18 cellular contexts compared by ENCODE assay signal in the genomic region with DNA sequence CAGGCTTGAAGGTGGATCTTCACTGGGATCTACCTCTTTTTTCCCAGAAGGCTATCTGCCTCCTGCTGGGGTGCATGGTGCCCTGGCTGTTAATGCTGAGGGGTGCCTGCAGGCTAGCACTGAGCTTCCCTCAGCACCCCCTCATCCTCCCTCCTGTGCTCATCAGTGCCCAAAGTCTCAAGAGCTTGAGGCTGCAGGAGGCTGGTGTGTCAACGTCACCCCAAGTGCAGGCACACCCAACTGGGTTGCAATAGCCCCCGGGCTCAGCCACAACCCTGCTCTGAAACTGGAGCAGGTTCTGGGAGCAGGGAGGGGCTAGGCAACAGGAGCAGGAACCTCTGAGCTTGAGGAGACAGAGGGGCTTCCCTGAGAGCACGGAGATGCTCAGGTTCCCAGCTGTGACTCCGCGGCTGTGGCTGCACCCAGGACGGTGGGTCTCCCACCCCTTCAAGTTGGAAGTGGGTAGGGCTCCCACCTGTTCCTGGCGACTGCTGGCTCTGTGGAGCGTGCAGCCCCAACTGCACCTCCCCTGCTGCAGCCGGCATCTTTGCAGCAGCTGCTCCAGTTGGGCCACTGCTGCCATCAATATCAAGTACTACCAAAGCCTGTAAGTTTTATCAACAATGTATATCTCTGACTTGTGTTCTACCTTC.
DNase-seq lines count a peak whose midpoint lies in the region; ATAC-seq and TF ChIP-seq lines count a peak whose summit lies in the region.
"Had no signal": no experiment of that assay in that cellular context is flagged by ENCODE, and none has a peak within 500 bp of the region (broad histone marks: within the 10 kb centered on the region; RNA-seq: fewer than 3 reads in every experiment).

No MANE protein-coding gene starts in this region.

- H3K9me3 Mint-ChIP-seq in endothelial cell (ENCODE audit: unreplicated experiment) (peaks cover 12% of the 10 kb centered on the region), neural crest cell (peaks cover 7% of the 10 kb centered on the region), Calu3 (ENCODE audit: low read depth, unreplicated experiment) (peaks cover 3% of the 10 kb centered on the region)
- peaks cover 2% of the 10 kb centered on the region for H3K9me3 Mint-ChIP-seq in stimulated activated memory B cell treated with anti-CD40 and anti-IgM and Interleukin-4, amounts not matched to agents 10 μg/mL and 1 μg/mL and 100 μg/mL, for 72 hours

- DNase-seq in endothelial cell (ENCODE audit: low spot score), result no peak
- no peak for DNase-seq in neural crest cell (ENCODE audit: low read depth, low spot score)
- no peak for DNase-seq in AML-193 (lab: John Stamatoyannopoulos, UW)
- DNase-seq in NK-92 treated with Interleukin-12 subunit alpha and Interleukin-12 subunit beta, amount 100 ng/mL, for 24 hours (lab: John Stamatoyannopoulos, UW), result no peak
- no peak for DNase-seq in NAMALWA (ENCODE audit: low spot score)
- DNase-seq in Calu3, result no peak
- DNase-seq: ACHN; Caco-2; CD4-positive, alpha-beta T cell; DMS153; DMS79; GDM1; H7; HFFc6; IMR-90 had no signal

- intact Hi-C loops in Calu3 (cut with micrococcal nuclease; ENCODE audit: unreplicated experiment), result no loop called here

- H3K36me3 Mint-ChIP-seq in endothelial cell (ENCODE audit: low read depth, unreplicated experiment) (peaks cover 14% of the 10 kb centered on the region), neural crest cell (ENCODE audit: low read depth) (peaks cover 9% of the 10 kb centered on the region), Calu3 (ENCODE audit: insufficient read depth, unreplicated experiment) (peaks cover 5% of the 10 kb centered on the region)
- no peaks in the 10 kb centered on the region for H3K36me3 Mint-ChIP-seq in stimulated activated memory B cell treated with anti-CD40 and anti-IgM and Interleukin-4, amounts not matched to agents 10 μg/mL and 1 μg/mL and 100 μg/mL, for 72 hours

- BruUV-seq in Calu3 (replicated peaks; lab: Mats Ljungman, UMichigan), result no TSS peak

- H3K27me3 Mint-ChIP-seq in endothelial cell (ENCODE audit: unreplicated experiment) (peaks cover 1% of the 10 kb centered on the region), neural crest cell (ENCODE audit: low read depth) (no peaks in the 10 kb centered on the region), Calu3 (ENCODE audit: unreplicated experiment) (no peaks in the 10 kb centered on the region)
- H3K27me3 Mint-ChIP-seq in stimulated activated memory B cell treated with anti-CD40 and anti-IgM and Interleukin-4, amounts not matched to agents 10 μg/mL and 1 μg/mL and 100 μg/mL, for 72 hours, result no peaks in the 10 kb centered on the region
- H3K27me3 Mint-ChIP-seq: CD4-positive, alpha-beta T cell had no signal

- peak overlapping the region; percentile 7 for H3K4me3 Mint-ChIP-seq in endothelial cell (ENCODE audit: unreplicated experiment)
- no peak overlapping the region for H3K4me3 Mint-ChIP-seq in neural crest cell
- no peak overlapping the region for H3K4me3 Mint-ChIP-seq in stimulated activated memory B cell treated with anti-CD40 and anti-IgM and Interleukin-4, amounts not matched to agents 10 μg/mL and 1 μg/mL and 100 μg/mL, for 72 hours
- H3K4me3 Mint-ChIP-seq in Calu3 (ENCODE audit: low read depth, unreplicated experiment), result no peak overlapping the region
- H3K4me3 Mint-ChIP-seq: CD4-positive, alpha-beta T cell; GM23338; HFFc6 had no signal

- no peak overlapping the region for H3K27ac Mint-ChIP-seq in endothelial cell (ENCODE audit: unreplicated experiment)
- H3K27ac Mint-ChIP-seq in neural crest cell (ENCODE audit: unreplicated experiment), result peak overlapping the region; percentile 13
- H3K27ac Mint-ChIP-seq in stimulated activated memory B cell treated with anti-CD40 and anti-IgM and Interleukin-4, amounts not matched to agents 10 μg/mL and 1 μg/mL and 100 μg/mL, for 72 hours, result no peak overlapping the region
- no peak overlapping the region for H3K27ac Mint-ChIP-seq in Calu3 (ENCODE audit: unreplicated experiment)
- H3K27ac Mint-ChIP-seq: CD4-positive, alpha-beta T cell; GM23338; HFFc6 had no signal

- TF ChIP-seq CTCF in endothelial cell (IDR thresholded peaks at IDR 0.05; ENCODE audit: unreplicated experiment) (no peak), neural crest cell (conservative IDR thresholded peaks at IDR 0.05) (no peak), Calu3 (IDR thresholded peaks at IDR 0.05; ENCODE audit: unreplicated experiment) (no peak)

- H3K4me1 Mint-ChIP-seq in endothelial cell (ENCODE audit: unreplicated experiment) (no peaks in the 10 kb centered on the region), neural crest cell (no peaks in the 10 kb centered on the region), Calu3 (ENCODE audit: low read depth, unreplicated experiment) (no peaks in the 10 kb centered on the region)
- H3K4me1 Mint-ChIP-seq in stimulated activated memory B cell treated with anti-CD40 and anti-IgM and Interleukin-4, amounts not matched to agents 10 μg/mL and 1 μg/mL and 100 μg/mL, for 72 hours, result no peaks in the 10 kb centered on the region

- CTCF ChIA-PET in Calu3 (lab: Charles Lee), result no interaction called here

- ATAC-seq in stimulated activated memory B cell treated with anti-CD40 and anti-IgM and Interleukin-4, amounts not matched to agents 10 μg/mL and 1 μg/mL and 100 μg/mL, for 72 hours, result peak; percentile 31
- ATAC-seq: GM23338, HCT116 had no signal
